20 cellular contexts compared by ENCODE assay signal in the genomic region with DNA sequence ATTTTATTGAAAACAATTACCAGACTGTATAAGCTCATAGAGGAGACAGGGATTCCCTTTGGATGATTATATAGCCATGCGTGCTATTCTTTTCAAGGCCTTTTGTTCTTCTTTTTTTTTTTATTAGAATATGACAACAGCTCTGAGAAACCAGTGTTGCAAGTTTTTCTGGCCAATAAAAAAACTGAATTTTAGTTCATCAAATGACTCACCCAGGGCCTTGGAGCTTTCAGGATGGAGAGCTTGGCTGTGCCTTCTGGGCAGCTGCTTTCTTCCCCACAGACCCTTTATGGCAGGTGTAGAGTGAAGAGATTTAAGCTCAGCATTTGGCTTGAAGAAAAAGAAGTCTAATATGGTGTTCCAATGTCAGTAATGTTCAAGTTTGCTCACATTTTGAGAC.
"Had no signal": no experiment of that assay in that cellular context is flagged by ENCODE, and none has a peak within 500 bp of the region (broad histone marks: within the 10 kb centered on the region; RNA-seq: fewer than 3 reads in every experiment).

No MANE protein-coding gene starts in this region.

- H3K4me3 ChIP-seq: coronary artery, lung, testis, uterus had no signal

- H3K36me3 ChIP-seq: uterus had no signal

- H3K9me3 ChIP-seq: testis, uterus had no signal

- H3K27me3 ChIP-seq: testis, uterus had no signal

- H3K9me3 Mint-ChIP-seq: activated CD4-positive, alpha-beta memory T cell treated with anti-CD3 and anti-CD28 coated beads for 36 hours; activated naive CD8-positive, alpha-beta T cell treated with anti-CD3 and anti-CD28 coated beads for 36 hours; neural crest cell had no signal

- H3K4me1 Mint-ChIP-seq: activated naive CD8-positive, alpha-beta T cell treated with anti-CD3 and anti-CD28 coated beads for 36 hours; neural crest cell had no signal

- H3K27ac Mint-ChIP-seq: activated CD4-positive, alpha-beta memory T cell treated with anti-CD3 and anti-CD28 coated beads for 36 hours; activated naive CD8-positive, alpha-beta T cell treated with anti-CD3 and anti-CD28 coated beads for 36 hours; naive thymus-derived CD4-positive, alpha-beta T cell had no signal

- H3K27ac ChIP-seq: coronary artery, testis, uterus had no signal

- ATAC-seq: left colon; naive thymus-derived CD4-positive, alpha-beta T cell; sciatic nerve had no signal

- DNase-seq: activated CD4-positive, alpha-beta memory T cell treated with anti-CD3 and anti-CD28 coated beads for 36 hours; activated CD4-positive, alpha-beta T cell treated with anti-CD3 and anti-CD28 coated beads for 48 hours; activated naive CD4-positive, alpha-beta T cell treated with Interleukin-2 at 50 U/mL for 16 hours; activated naive CD8-positive, alpha-beta T cell treated with anti-CD3 and anti-CD28 coated beads for 36 hours; activated T-cell treated with anti-CD3 and anti-CD28 coated beads, Interleukin-2, amount 50 U/mL, for 48 hours; cerebellar nuclear complex; erythroblast; left colon; naive thymus-derived CD4-positive, alpha-beta T cell; occipital lobe; small intestine; stimulated activated CD4-positive, alpha-beta T cell treated with anti-CD3 and anti-CD28 coated beads, Interleukin-2, amount 100 ng/mL, for 48 hours; stimulated activated naive CD4-positive, alpha-beta T cell; testis; trophoblast cell; uterus had no signal

- H3K4me1 ChIP-seq: testis, uterus had no signal

- H3K4me3 Mint-ChIP-seq: activated CD4-positive, alpha-beta memory T cell treated with anti-CD3 and anti-CD28 coated beads for 36 hours; activated naive CD8-positive, alpha-beta T cell treated with anti-CD3 and anti-CD28 coated beads for 36 hours; naive thymus-derived CD4-positive, alpha-beta T cell; neural crest cell had no signal

- H3K36me3 Mint-ChIP-seq: activated CD4-positive, alpha-beta memory T cell treated with anti-CD3 and anti-CD28 coated beads for 36 hours; activated naive CD8-positive, alpha-beta T cell treated with anti-CD3 and anti-CD28 coated beads for 36 hours; naive thymus-derived CD4-positive, alpha-beta T cell had no signal

- H3K27me3 Mint-ChIP-seq: activated CD4-positive, alpha-beta memory T cell treated with anti-CD3 and anti-CD28 coated beads for 36 hours had no signal
